Comparison of ENCODE assay signal across 16 cellular contexts in the genomic region with DNA sequence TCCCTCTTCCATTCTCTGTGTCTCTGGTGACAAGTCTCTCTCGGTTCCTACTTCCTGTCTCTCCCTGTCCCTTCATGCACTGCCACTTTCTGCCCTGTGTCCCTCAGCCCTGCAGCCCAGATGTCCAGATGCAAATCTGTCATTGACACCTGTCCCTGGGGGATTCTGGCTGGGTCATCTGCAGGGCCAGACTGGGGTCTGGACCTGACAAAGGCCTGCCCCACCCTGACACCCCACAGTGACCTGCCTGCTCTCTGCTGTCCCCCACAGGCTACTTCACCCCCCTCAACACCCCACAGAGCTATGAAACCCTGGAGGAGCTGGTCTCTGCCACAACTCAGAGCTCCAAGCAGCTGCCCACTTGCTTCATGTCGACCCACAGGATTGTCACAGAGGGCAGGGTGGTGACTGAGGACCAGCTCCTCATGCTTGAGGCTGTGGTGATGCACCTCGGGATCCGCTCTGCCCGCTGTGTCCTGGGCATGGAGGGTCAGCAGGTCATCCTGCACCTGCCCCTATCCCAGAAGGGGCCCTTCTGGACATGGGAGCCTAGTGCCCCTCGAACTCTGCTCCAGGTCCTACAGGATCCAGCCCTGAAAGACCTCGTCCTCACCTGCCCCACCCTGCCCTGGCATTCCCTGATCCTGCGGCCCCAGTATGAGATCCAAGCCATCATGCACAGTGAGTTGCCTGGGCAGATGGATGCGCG. TPM values are rescaled to one million over a fixed set of nuclear protein-coding genes. Genes with fewer than 3 reads are reported as not detected.
DNase-seq lines count a peak whose midpoint lies in the region.
"Had no signal": no experiment of that assay in that cellular context is flagged by ENCODE, and none has a peak within 500 bp of the region (broad histone marks: within the 10 kb centered on the region; RNA-seq: fewer than 3 reads in every experiment).

No MANE protein-coding gene starts in this region.

- DNase-seq in NCI-H82 (lab: John Stamatoyannopoulos, UW) = peak; percentile 21
- DNase-seq in NCI-H82 treated with DMSO at 0.1 percent for 48 hours (lab: John Stamatoyannopoulos, UW; ENCODE audit: unreplicated experiment) = no peak
- peak; percentile 91 for DNase-seq in myocyte (ENCODE audit: low read depth)
- no peak for DNase-seq in NOMO-1 (lab: John Stamatoyannopoulos, UW; ENCODE audit: unreplicated experiment in 2 of 2)
- no peak for DNase-seq in stimulated activated CD4-positive, alpha-beta T cell treated with anti-CD3 and anti-CD28 coated beads, Interleukin-2, amount 100 ng/mL, for 24 hours
- DNase-seq: activated CD4-positive, CD25-positive, alpha-beta regulatory T cell; activated CD8-positive, alpha-beta memory T cell treated with anti-CD3 and anti-CD28 coated beads, Interleukin-2, amount 50 U/mL, for 48 hours; caudate nucleus; foreskin melanocyte; NCI-H446 treated with DMSO at 0.1 percent for 48 hours; PC-3; stimulated activated CD4-positive, alpha-beta T cell treated with anti-CD3 and anti-CD28 coated beads, Interleukin-4, amount 100 ng/mL, for 4 hours; stimulated activated naive B cell treated with anti-CD40 and anti-IgM and Interleukin-4, amounts not matched to agents 10 μg/mL and 1 μg/mL and 100 μg/mL, for 72 hours had no signal

- H3K9me3 Mint-ChIP-seq in IgD-negative memory B cell = no peaks in the 10 kb centered on the region
- H3K9me3 Mint-ChIP-seq: nephron; stimulated activated naive B cell treated with anti-CD40 and anti-IgM and Interleukin-4, amounts not matched to agents 10 μg/mL and 1 μg/mL and 100 μg/mL, for 72 hours had no signal

- peak overlapping the region in 1 of 4 donors; percentile 72 for H3K4me3 Mint-ChIP-seq in IgD-negative memory B cell
- H3K4me3 Mint-ChIP-seq: nephron; stimulated activated naive B cell treated with anti-CD40 and anti-IgM and Interleukin-4, amounts not matched to agents 10 μg/mL and 1 μg/mL and 100 μg/mL, for 72 hours had no signal

- H3K36me3 Mint-ChIP-seq in IgD-negative memory B cell = peaks cover 7% of the 10 kb centered on the region

- peak overlapping the region in 2 of 3 donors; percentile 78 to 89 for H3K27ac Mint-ChIP-seq in IgD-negative memory B cell
- H3K27ac Mint-ChIP-seq: stimulated activated naive B cell treated with anti-CD40 and anti-IgM and Interleukin-4, amounts not matched to agents 10 μg/mL and 1 μg/mL and 100 μg/mL, for 72 hours had no signal

- peaks cover 24 to 42% (median 30%) of the 10 kb centered on the region in 3 donors for H3K4me1 Mint-ChIP-seq in IgD-negative memory B cell

- H3K27me3 Mint-ChIP-seq in IgD-negative memory B cell = no peaks in the 10 kb centered on the region
- H3K27me3 Mint-ChIP-seq: stimulated activated naive B cell treated with anti-CD40 and anti-IgM and Interleukin-4, amounts not matched to agents 10 μg/mL and 1 μg/mL and 100 μg/mL, for 72 hours had no signal

RNA-seq across cellular contexts. Expression of a gene that starts 7.2 kb away (rescaled TPM):
- 70.0 TPM for polyA plus RNA-seq in IgD-negative memory B cell
- 27.3 and 30.6 TPM in 2 replicates for total RNA-seq in myocyte
- polyA plus RNA-seq in myocyte (2012) = 18.6 TPM

RNA-seq across cellular contexts. Expression of a gene that starts 34.8 kb away (rescaled TPM):
- polyA plus RNA-seq in IgD-negative memory B cell = 163 TPM
- total RNA-seq in myocyte = 94.5 and 150 TPM in 2 replicates
- 77.8 TPM for polyA plus RNA-seq in myocyte (2012)

RNA-seq across cellular contexts. Expression of a gene that starts 48.9 kb away (rescaled TPM):
- 31.7 TPM for polyA plus RNA-seq in IgD-negative memory B cell
- 37.5 and 48.2 TPM in 2 replicates for total RNA-seq in myocyte
- polyA plus RNA-seq in myocyte (2012) = 34.9 TPM

RNA-seq across cellular contexts. Expression of a gene that starts 55.3 kb away (rescaled TPM):
- polyA plus RNA-seq in IgD-negative memory B cell = not detected
- total RNA-seq in myocyte = not detected in 2 replicates
- polyA plus RNA-seq in myocyte (2012) = not detected
- total RNA-seq: LHCN-M2 had no signal

Comparison
In these comparisons a context has a peak if more than half of its experiments do, and no peak if none do; other contexts are left out.
1. DNase-seq: peak in NCI-H82 (single experiment) and myocyte (single experiment); none in NCI-H82 treated with DMSO at 0.1 percent for 48 hours (single experiment), NOMO-1 (0 of 2) and stimulated activated CD4-positive, alpha-beta T cell treated with anti-CD3 and anti-CD28 coated beads, Interleukin-2, amount 100 ng/mL, for 24 hours (0 of 2).